ENCODE assay signal across 1 cellular context in genomic region chr1:178587975-178588374, GRCh38.
TF ChIP-seq lines count a peak whose summit lies in the region.

No MANE protein-coding gene starts in this region.

TF ChIP-seq in GM23338, 12 proteins besides CTCF, POLR2A, EP300 and RAD21 (continued from another document):
- no peak for TF ChIP-seq ZNF462 (CRISPR knock-in tag; IDR thresholded peaks at IDR 0.05)
- no peak for TF ChIP-seq ZNF331 (CRISPR knock-in tag; IDR thresholded peaks at IDR 0.05; ENCODE audit: low read depth)
- TF ChIP-seq POLR2AphosphoS5 (IDR thresholded peaks at IDR 0.05; ENCODE audit: low read depth): no peak
- no peak for TF ChIP-seq EZH2phosphoT487 (IDR thresholded peaks at IDR 0.05; ENCODE audit: unreplicated experiment)
- TF ChIP-seq CREB1 (CRISPR knock-in tag; IDR thresholded peaks at IDR 0.05; ENCODE audit: low read depth): no peak
- TF ChIP-seq ETS1 (IDR thresholded peaks at IDR 0.05): no peak
